In genomic region chr1:18385239-18385790, GRCh38 we compare ENCODE assay signal across 13 cellular contexts.
DNase-seq lines count a peak whose midpoint lies in the region; ATAC-seq and TF ChIP-seq lines count a peak whose summit lies in the region.
"Had no signal": no experiment of that assay in that cellular context is flagged by ENCODE, and none has a peak within 500 bp of the region (broad histone marks: within the 10 kb centered on the region; RNA-seq: fewer than 3 reads in every experiment).

No MANE protein-coding gene starts in this region.

- H3K9me2 ChIP-seq in GM23338 (ENCODE audit: insufficient read depth) = 0 out of 2 replicates have a peak, but pooled peaks cover 4% of the 10 kb centered on the region

- peaks cover 7% of the 10 kb centered on the region; the same call in 2 of the 3 replicates for H3K9me3 Mint-ChIP-seq in GM23338
- H3K9me3 Mint-ChIP-seq in activated naive CD8-positive, alpha-beta T cell treated with anti-CD3 and anti-CD28 coated beads for 36 hours = no peaks in the 10 kb centered on the region

- H3K27me3 ChIP-seq in GM23338 (ENCODE audit: insufficient read depth) = no peaks in the 10 kb centered on the region
- H3K27me3 ChIP-seq in right cardiac atrium (ENCODE audit: control insufficient read depth, insufficient read depth) = no peaks in the 10 kb centered on the region
- H3K27me3 ChIP-seq: thyroid gland had no signal

- H2AFZ ChIP-seq in GM23338 = peak overlapping the region; percentile 92

- peaks cover 14% of the 10 kb centered on the region for H3K27me3 Mint-ChIP-seq in GM23338 (ENCODE audit: insufficient read depth, low read depth, poor library complexity)
- H3K27me3 Mint-ChIP-seq in activated naive CD8-positive, alpha-beta T cell treated with anti-CD3 and anti-CD28 coated beads for 36 hours = peaks cover 32% of the 10 kb centered on the region

- no peak overlapping the region for H3K4me3 ChIP-seq in GM23338
- H3K4me3 ChIP-seq in right cardiac atrium (ENCODE audit: low read length) = no peak overlapping the region
- H3K4me3 ChIP-seq: coronary artery, thyroid gland had no signal

- no peaks in the 10 kb centered on the region for H4K20me1 ChIP-seq in GM23338 (replicated peaks; ENCODE audit: insufficient read depth)

- H3K36me3 Mint-ChIP-seq in GM23338 (ENCODE audit: low read depth) = peaks cover 11% of the 10 kb centered on the region
- no peaks in the 10 kb centered on the region for H3K36me3 Mint-ChIP-seq in activated naive CD8-positive, alpha-beta T cell treated with anti-CD3 and anti-CD28 coated beads for 36 hours
- H3K36me3 Mint-ChIP-seq: activated naive CD4-positive, alpha-beta T cell treated with anti-CD3 and anti-CD28 coated beads, Interleukin-2, amount 50 U/mL, for 24 hours; naive thymus-derived CD4-positive, alpha-beta T cell had no signal

- 4% methylated on average over 9 of the region's 9 CpGs for WGBS in right cardiac atrium

- no peak for TF ChIP-seq CTCF in GM23338 (conservative IDR thresholded peaks at IDR 0.05; ENCODE audit: low read depth in 2 of 2)

- H3K27ac ChIP-seq in GM23338 (ENCODE audit: low read depth) (no peak overlapping the region), right cardiac atrium (ENCODE audit: low read length) (no peak overlapping the region)
- H3K27ac ChIP-seq: coronary artery, thyroid gland had no signal

- peaks cover 23% of the 10 kb centered on the region for H3K4me1 Mint-ChIP-seq in GM23338
- peaks cover 6% of the 10 kb centered on the region for H3K4me1 Mint-ChIP-seq in activated naive CD8-positive, alpha-beta T cell treated with anti-CD3 and anti-CD28 coated beads for 36 hours
- H3K4me1 Mint-ChIP-seq: activated naive CD4-positive, alpha-beta T cell treated with anti-CD3 and anti-CD28 coated beads, Interleukin-2, amount 50 U/mL, for 24 hours had no signal

- intact Hi-C loops in right cardiac atrium (cut with DNase I) = no loop called here

- peak overlapping the region; percentile 15 for H3K4me3 Mint-ChIP-seq in GM23338
- peak overlapping the region; percentile 2 for H3K4me3 Mint-ChIP-seq in activated naive CD8-positive, alpha-beta T cell treated with anti-CD3 and anti-CD28 coated beads for 36 hours
- H3K4me3 Mint-ChIP-seq: activated naive CD4-positive, alpha-beta T cell treated with anti-CD3 and anti-CD28 coated beads, Interleukin-2, amount 50 U/mL, for 24 hours; naive thymus-derived CD4-positive, alpha-beta T cell had no signal

- no peaks in the 10 kb centered on the region for H3K9me3 ChIP-seq in right cardiac atrium (ENCODE audit: control insufficient read depth, low read length)
- H3K9me3 ChIP-seq: thyroid gland had no signal

- no peak overlapping the region for H3K27ac Mint-ChIP-seq in GM23338
- H3K27ac Mint-ChIP-seq in activated naive CD8-positive, alpha-beta T cell treated with anti-CD3 and anti-CD28 coated beads for 36 hours = no peak overlapping the region
- H3K27ac Mint-ChIP-seq: activated naive CD4-positive, alpha-beta T cell treated with anti-CD3 and anti-CD28 coated beads, Interleukin-2, amount 50 U/mL, for 24 hours; naive thymus-derived CD4-positive, alpha-beta T cell had no signal

- DNase-seq in GM23338 (ENCODE audit: low spot score) (peak; percentile 58), right cardiac atrium (peak; percentile 53 to 77 (median 65)), retina (peak; percentile 74), kidney glomerular epithelial cell (lab: John Stamatoyannopoulos, UW) (no peak), A172 (ENCODE audit: low spot score) (no peak)
- DNase-seq in activated naive CD8-positive, alpha-beta T cell treated with anti-CD3 and anti-CD28 coated beads for 36 hours = peak; percentile 13
- DNase-seq: naive thymus-derived CD4-positive, alpha-beta T cell; NCI-H2171 treated with DMSO at 0.1 percent for 48 hours; thyroid gland had no signal

- no peaks in the 10 kb centered on the region for H3F3A ChIP-seq in GM23338 (replicated peaks; ENCODE audit: low read depth)

- H3K79me2 ChIP-seq in GM23338 (replicated peaks; ENCODE audit: insufficient read depth) = no peaks in the 10 kb centered on the region

- H3K36me3 ChIP-seq in GM23338 (ENCODE audit: insufficient read depth) = no peaks in the 10 kb centered on the region
- H3K36me3 ChIP-seq: thyroid gland had no signal

- ATAC-seq in GM23338 (peak; percentile 91), right cardiac atrium (peak; percentile 83 to 86), GM19351 (IDR thresholded peaks at IDR 0.05; ENCODE audit: unreplicated experiment) (no peak), HG02885 (IDR thresholded peaks at IDR 0.05; ENCODE audit: poor library complexity, unreplicated experiment) (no peak)
- ATAC-seq: naive thymus-derived CD4-positive, alpha-beta T cell had no signal

- H3K4me1 ChIP-seq in GM23338 (ENCODE audit: insufficient read depth) (peaks cover 20% of the 10 kb centered on the region), right cardiac atrium (ENCODE audit: control insufficient read depth, insufficient read depth, low read length) (no peaks in the 10 kb centered on the region)
- H3K4me1 ChIP-seq: thyroid gland had no signal

- peak overlapping the region; percentile 68; the same call in 1 of the 2 replicates for H3K4me2 ChIP-seq in GM23338

TF ChIP-seq in GM23338, 12 proteins besides CTCF, POLR2A, EP300 and RAD21:
- TF ChIP-seq, protein P1, sequence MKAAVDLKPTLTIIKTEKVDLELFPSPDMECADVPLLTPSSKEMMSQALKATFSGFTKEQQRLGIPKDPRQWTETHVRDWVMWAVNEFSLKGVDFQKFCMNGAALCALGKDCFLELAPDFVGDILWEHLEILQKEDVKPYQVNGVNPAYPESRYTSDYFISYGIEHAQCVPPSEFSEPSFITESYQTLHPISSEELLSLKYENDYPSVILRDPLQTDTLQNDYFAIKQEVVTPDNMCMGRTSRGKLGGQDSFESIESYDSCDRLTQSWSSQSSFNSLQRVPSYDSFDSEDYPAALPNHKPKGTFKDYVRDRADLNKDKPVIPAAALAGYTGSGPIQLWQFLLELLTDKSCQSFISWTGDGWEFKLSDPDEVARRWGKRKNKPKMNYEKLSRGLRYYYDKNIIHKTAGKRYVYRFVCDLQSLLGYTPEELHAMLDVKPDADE (IDR thresholded peaks at IDR 0.05) = no peak
- TF ChIP-seq NANOG (IDR thresholded peaks at IDR 0.05; ENCODE audit: borderline replicate concordance) = no peak
- no peak for TF ChIP-seq JUNB (IDR thresholded peaks at IDR 0.05; ENCODE audit: unreplicated experiment)
- TF ChIP-seq, protein P2, sequence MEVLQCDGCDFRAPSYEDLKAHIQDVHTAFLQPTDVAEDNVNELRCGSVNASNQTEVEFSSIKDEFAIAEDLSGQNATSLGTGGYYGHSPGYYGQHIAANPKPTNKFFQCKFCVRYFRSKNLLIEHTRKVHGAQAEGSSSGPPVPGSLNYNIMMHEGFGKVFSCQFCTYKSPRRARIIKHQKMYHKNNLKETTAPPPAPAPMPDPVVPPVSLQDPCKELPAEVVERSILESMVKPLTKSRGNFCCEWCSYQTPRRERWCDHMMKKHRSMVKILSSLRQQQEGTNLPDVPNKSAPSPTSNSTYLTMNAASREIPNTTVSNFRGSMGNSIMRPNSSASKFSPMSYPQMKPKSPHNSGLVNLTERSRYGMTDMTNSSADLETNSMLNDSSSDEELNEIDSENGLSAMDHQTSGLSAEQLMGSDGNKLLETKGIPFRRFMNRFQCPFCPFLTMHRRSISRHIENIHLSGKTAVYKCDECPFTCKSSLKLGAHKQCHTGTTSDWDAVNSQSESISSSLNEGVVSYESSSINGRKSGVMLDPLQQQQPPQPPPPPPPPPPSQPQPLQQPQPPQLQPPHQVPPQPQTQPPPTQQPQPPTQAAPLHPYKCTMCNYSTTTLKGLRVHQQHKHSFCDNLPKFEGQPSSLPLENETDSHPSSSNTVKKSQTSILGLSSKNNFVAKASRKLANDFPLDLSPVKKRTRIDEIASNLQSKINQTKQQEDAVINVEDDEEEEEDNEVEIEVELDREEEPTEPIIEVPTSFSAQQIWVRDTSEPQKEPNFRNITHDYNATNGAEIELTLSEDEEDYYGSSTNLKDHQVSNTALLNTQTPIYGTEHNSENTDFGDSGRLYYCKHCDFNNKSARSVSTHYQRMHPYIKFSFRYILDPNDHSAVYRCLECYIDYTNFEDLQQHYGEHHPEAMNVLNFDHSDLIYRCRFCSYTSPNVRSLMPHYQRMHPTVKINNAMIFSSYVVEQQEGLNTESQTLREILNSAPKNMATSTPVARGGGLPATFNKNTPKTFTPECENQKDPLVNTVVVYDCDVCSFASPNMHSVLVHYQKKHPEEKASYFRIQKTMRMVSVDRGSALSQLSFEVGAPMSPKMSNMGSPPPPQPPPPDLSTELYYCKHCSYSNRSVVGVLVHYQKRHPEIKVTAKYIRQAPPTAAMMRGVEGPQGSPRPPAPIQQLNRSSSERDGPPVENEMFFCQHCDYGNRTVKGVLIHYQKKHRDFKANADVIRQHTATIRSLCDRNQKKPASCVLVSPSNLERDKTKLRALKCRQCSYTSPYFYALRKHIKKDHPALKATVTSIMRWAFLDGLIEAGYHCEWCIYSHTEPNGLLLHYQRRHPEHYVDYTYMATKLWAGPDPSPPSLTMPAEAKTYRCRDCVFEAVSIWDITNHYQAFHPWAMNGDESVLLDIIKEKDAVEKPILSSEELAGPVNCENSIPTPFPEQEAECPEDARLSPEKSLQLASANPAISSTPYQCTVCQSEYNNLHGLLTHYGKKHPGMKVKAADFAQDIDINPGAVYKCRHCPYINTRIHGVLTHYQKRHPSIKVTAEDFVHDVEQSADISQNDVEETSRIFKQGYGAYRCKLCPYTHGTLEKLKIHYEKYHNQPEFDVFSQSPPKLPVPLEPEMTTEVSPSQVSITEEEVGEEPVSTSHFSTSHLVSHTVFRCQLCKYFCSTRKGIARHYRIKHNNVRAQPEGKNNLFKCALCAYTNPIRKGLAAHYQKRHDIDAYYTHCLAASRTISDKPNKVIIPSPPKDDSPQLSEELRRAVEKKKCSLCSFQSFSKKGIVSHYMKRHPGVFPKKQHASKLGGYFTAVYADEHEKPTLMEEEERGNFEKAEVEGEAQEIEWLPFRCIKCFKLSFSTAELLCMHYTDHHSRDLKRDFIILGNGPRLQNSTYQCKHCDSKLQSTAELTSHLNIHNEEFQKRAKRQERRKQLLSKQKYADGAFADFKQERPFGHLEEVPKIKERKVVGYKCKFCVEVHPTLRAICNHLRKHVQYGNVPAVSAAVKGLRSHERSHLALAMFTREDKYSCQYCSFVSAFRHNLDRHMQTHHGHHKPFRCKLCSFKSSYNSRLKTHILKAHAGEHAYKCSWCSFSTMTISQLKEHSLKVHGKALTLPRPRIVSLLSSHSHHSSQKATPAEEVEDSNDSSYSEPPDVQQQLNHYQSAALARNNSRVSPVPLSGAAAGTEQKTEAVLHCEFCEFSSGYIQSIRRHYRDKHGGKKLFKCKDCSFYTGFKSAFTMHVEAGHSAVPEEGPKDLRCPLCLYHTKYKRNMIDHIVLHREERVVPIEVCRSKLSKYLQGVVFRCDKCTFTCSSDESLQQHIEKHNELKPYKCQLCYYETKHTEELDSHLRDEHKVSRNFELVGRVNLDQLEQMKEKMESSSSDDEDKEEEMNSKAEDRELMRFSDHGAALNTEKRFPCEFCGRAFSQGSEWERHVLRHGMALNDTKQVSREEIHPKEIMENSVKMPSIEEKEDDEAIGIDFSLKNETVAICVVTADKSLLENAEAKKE (CRISPR knock-in tag; IDR thresholded peaks at IDR 0.05) = no peak
- no peak for TF ChIP-seq EZH2 (IDR thresholded peaks at IDR 0.05; ENCODE audit: low read depth, unreplicated experiment)
- peak; percentile 61 for TF ChIP-seq CREB1 (CRISPR knock-in tag; IDR thresholded peaks at IDR 0.05; ENCODE audit: low read depth)

Comparison
In these comparisons a context has a peak if more than half of its experiments do, and no peak if none do; other contexts are left out.
1. ATAC-seq: peak in GM23338 (single experiment) and right cardiac atrium (2 of 2); none in GM19351 (single experiment) and HG02885 (single experiment).
2. DNase-seq: peak in GM23338 (single experiment), activated naive CD8-positive, alpha-beta T cell treated with anti-CD3 and anti-CD28 coated beads for 36 hours (single experiment), right cardiac atrium (3 of 3) and retina (single experiment); none in kidney glomerular epithelial cell (single experiment) and A172 (single experiment).